Comparison of ENCODE assay signal across 29 cellular contexts in genomic region chr12:30046376-30046775, GRCh38.
"Had no signal": no experiment of that assay in that cellular context is flagged by ENCODE, and none has a peak within 500 bp of the region (broad histone marks: within the 10 kb centered on the region; RNA-seq: fewer than 3 reads in every experiment).

No MANE protein-coding gene starts in this region.

- H3K36me3 Mint-ChIP-seq: activated CD8-positive, alpha-beta memory T cell treated with anti-CD3 and anti-CD28 coated beads, Interleukin-2, amount 10 ng/mL, durations not matched to agents 7 days and 5 days; activated naive CD4-positive, alpha-beta T cell treated with anti-CD3 and anti-CD28 coated beads, Interleukin-2, amount 10 ng/mL, durations not matched to agents 7 days and 5 days; activated naive CD8-positive, alpha-beta T cell had no signal

- H3K27me3 Mint-ChIP-seq: activated CD4-positive, alpha-beta memory T cell treated with anti-CD3 and anti-CD28 coated beads, Interleukin-2, amount 10 ng/mL, durations not matched to agents 7 days and 5 days; activated CD8-positive, alpha-beta memory T cell treated with anti-CD3 and anti-CD28 coated beads, Interleukin-2, amount 10 ng/mL, durations not matched to agents 7 days and 5 days; activated naive CD4-positive, alpha-beta T cell treated with anti-CD3 and anti-CD28 coated beads, Interleukin-2, amount 10 ng/mL, durations not matched to agents 7 days and 5 days; activated naive CD8-positive, alpha-beta T cell; activated naive CD8-positive, alpha-beta T cell treated with anti-CD3 and anti-CD28 coated beads, Interleukin-2, amount 50 U/mL, for 24 hours had no signal

- H3K4me3 ChIP-seq: body of pancreas, K562 had no signal

- H3K9me3 ChIP-seq: body of pancreas had no signal

- H3K4me1 Mint-ChIP-seq: activated CD4-positive, alpha-beta memory T cell treated with anti-CD3 and anti-CD28 coated beads, Interleukin-2, amount 10 ng/mL, durations not matched to agents 7 days and 5 days; activated CD8-positive, alpha-beta memory T cell treated with anti-CD3 and anti-CD28 coated beads, Interleukin-2, amount 10 ng/mL, durations not matched to agents 7 days and 5 days; activated naive CD4-positive, alpha-beta T cell treated with anti-CD3 and anti-CD28 coated beads, Interleukin-2, amount 10 ng/mL, durations not matched to agents 7 days and 5 days; activated naive CD8-positive, alpha-beta T cell treated with anti-CD3 and anti-CD28 coated beads, Interleukin-2, amount 50 U/mL, for 24 hours had no signal

- H3K27me3 ChIP-seq: body of pancreas had no signal

- FAIRE-seq: bronchial epithelial cell, K562 had no signal

- ATAC-seq: activated CD8-positive, alpha-beta memory T cell treated with anti-CD3 and anti-CD28 coated beads, Interleukin-2, amount 10 ng/mL, durations not matched to agents 7 days and 5 days; activated naive CD8-positive, alpha-beta T cell treated with anti-CD3 and anti-CD28 coated beads, Interleukin-2, amount 50 U/mL, for 24 hours; body of pancreas; K562; Panc1; SK-N-SH treated with all-trans-retinoic acid at 6 μM for 48 hours had no signal

- H3K4me3 Mint-ChIP-seq: activated CD4-positive, alpha-beta memory T cell treated with anti-CD3 and anti-CD28 coated beads, Interleukin-2, amount 10 ng/mL, durations not matched to agents 7 days and 5 days; activated CD8-positive, alpha-beta memory T cell treated with anti-CD3 and anti-CD28 coated beads, Interleukin-2, amount 10 ng/mL, durations not matched to agents 7 days and 5 days; activated naive CD4-positive, alpha-beta T cell treated with anti-CD3 and anti-CD28 coated beads, Interleukin-2, amount 10 ng/mL, durations not matched to agents 7 days and 5 days; activated naive CD8-positive, alpha-beta T cell; activated naive CD8-positive, alpha-beta T cell treated with anti-CD3 and anti-CD28 coated beads, Interleukin-2, amount 50 U/mL, for 24 hours had no signal

- H3K36me3 ChIP-seq: WERI-Rb-1 had no signal

- H3K4me1 ChIP-seq: body of pancreas had no signal

- DNase-seq: activated CD4-positive, alpha-beta memory T cell treated with anti-CD3 and anti-CD28 coated beads, Interleukin-2, amount 10 ng/mL, durations not matched to agents 7 days and 5 days; activated CD4-positive, alpha-beta T cell treated with anti-CD3 and anti-CD28 coated beads for 1 hour; activated CD4-positive, alpha-beta T cell treated with anti-CD3 and anti-CD28 coated beads for 48 hours; activated CD4-positive, CD25-positive, alpha-beta regulatory T cell; activated CD8-positive, alpha-beta memory T cell treated with anti-CD3 and anti-CD28 coated beads for 24 hours; activated CD8-positive, alpha-beta memory T cell treated with anti-CD3 and anti-CD28 coated beads, Interleukin-2, amount 10 ng/mL, durations not matched to agents 7 days and 5 days; activated CD8-positive, alpha-beta memory T cell treated with anti-CD3 and anti-CD28 coated beads, Interleukin-2, amount 50 U/mL, for 48 hours; activated effector memory CD4-positive, alpha-beta T cell treated with Interleukin-2 at 50 U/mL for 16 hours; activated naive CD4-positive, alpha-beta T cell treated with anti-CD3 and anti-CD28 coated beads, Interleukin-2, amount 10 ng/mL, durations not matched to agents 7 days and 5 days; activated naive CD8-positive, alpha-beta T cell treated with anti-CD3 and anti-CD28 coated beads, Interleukin-2, amount 50 U/mL, for 24 hours; activated T-cell treated with anti-CD3 and anti-CD28 coated beads, Interleukin-2, amount 50 U/mL, for 48 hours; anterior cingulate cortex; body of pancreas; caudate nucleus; NCI-H1048; NCI-H1436 treated with DMSO at 0.1 percent for 48 hours; NCI-H1694 treated with DMSO at 0.1 percent for 48 hours; NCI-H2029; NCI-H345; NCI-H524 treated with DMSO at 0.1 percent for 48 hours; SHP77 treated with DMSO at 0.1 percent for 48 hours; T-helper 1 cell; T1000; WERI-Rb-1 had no signal

- H3K27ac ChIP-seq: body of pancreas, WERI-Rb-1 had no signal

- H3K27ac Mint-ChIP-seq: activated CD4-positive, alpha-beta memory T cell treated with anti-CD3 and anti-CD28 coated beads, Interleukin-2, amount 10 ng/mL, durations not matched to agents 7 days and 5 days; activated CD8-positive, alpha-beta memory T cell treated with anti-CD3 and anti-CD28 coated beads, Interleukin-2, amount 10 ng/mL, durations not matched to agents 7 days and 5 days; activated naive CD4-positive, alpha-beta T cell treated with anti-CD3 and anti-CD28 coated beads, Interleukin-2, amount 10 ng/mL, durations not matched to agents 7 days and 5 days; activated naive CD8-positive, alpha-beta T cell; activated naive CD8-positive, alpha-beta T cell treated with anti-CD3 and anti-CD28 coated beads, Interleukin-2, amount 50 U/mL, for 24 hours had no signal
